In the genomic region with DNA sequence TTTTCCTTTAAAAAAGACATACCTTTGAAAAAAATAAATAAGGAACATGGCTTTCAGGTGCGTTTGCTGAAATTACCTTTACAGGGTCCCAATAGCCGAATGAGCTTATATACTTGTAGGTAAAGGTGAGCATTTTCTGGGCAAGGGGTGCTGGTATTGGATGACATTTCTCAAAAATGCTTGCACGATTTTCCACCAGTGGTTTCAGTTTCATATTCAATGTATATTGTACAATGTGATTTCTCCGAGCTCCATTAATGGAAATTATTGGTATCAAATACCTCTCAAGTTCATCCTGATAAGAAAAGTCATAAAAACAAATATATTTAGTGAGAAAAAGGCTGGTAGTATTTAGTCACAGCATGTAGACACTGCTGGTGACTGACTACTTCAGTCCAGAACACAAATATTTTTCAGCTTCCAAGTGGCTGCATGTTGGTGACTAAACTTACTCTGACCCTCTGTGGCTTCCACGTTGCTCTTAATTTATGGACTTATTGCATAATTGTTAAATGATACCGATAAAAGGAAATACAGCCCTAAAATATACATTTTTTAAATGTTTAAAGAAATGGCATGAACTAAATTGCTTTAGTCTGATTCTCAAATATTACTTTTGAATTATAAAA, we compare ENCODE assay signal across 11 cellular contexts. TPM values are rescaled to one million over a fixed set of nuclear protein-coding genes. Genes with fewer than 3 reads are reported as not detected.
DNase-seq lines count a peak whose midpoint lies in the region; ATAC-seq, FAIRE-seq and TF ChIP-seq lines count a peak whose summit lies in the region.
"Had no signal": no experiment of that assay in that cellular context is flagged by ENCODE, and none has a peak within 500 bp of the region (broad histone marks: within the 10 kb centered on the region; RNA-seq: fewer than 3 reads in every experiment).

No MANE protein-coding gene starts in this region.

- H3K9ac ChIP-seq in endocrine pancreas (ENCODE audit: control insufficient read depth, insufficient read depth, low read length), result no peak overlapping the region

- no peak for ATAC-seq in A549
- ATAC-seq: Right ventricle myocardium inferior had no signal

- WGBS in A549 (ENCODE audit: missing lambda C conversion rate), result 12% methylated on average over 6 of the region's 6 CpGs

- no peak for TF ChIP-seq RAD21 in A549 (conservative IDR thresholded peaks at IDR 0.05 in 1 of 2, IDR thresholded peaks at IDR 0.05 in 1 of 2)

- H3K9me3 ChIP-seq in A549 (no peaks in the 10 kb centered on the region), endocrine pancreas (ENCODE audit: control insufficient read depth, low read length) (no peaks in the 10 kb centered on the region)

- no peak for FAIRE-seq in A549 (lab: Jason Lieb, UNC)
- FAIRE-seq: GM12892 had no signal

- TF ChIP-seq CTCF in A549 (IDR thresholded peaks at IDR 0.05), result no peak

- no peak for TF ChIP-seq POLR2A in A549 (IDR thresholded peaks at IDR 0.05; ENCODE audit: low read length)

- TF ChIP-seq EP300 in A549 (IDR thresholded peaks at IDR 0.05), result no peak

- POLR2A ChIA-PET in A549 (lab: Yijun Ruan, JAX), result no interaction called here

- H3K4me1 ChIP-seq in A549 (no peaks in the 10 kb centered on the region), endocrine pancreas (ENCODE audit: control insufficient read depth, insufficient read depth, low read length) (no peaks in the 10 kb centered on the region)

- H3K4me3 ChIP-seq in A549, result no peak overlapping the region
- H3K4me3 ChIP-seq in endocrine pancreas (ENCODE audit: control insufficient read depth, insufficient read depth, low read length), result peak overlapping the region; percentile 51

- no peaks in the 10 kb centered on the region for H3K27me3 ChIP-seq in endocrine pancreas (ENCODE audit: control insufficient read depth, insufficient read depth, low read length)

- peak overlapping the region; percentile 62 for H3K4me2 ChIP-seq in A549

- no peak overlapping the region for H3K27ac ChIP-seq in A549

- H3K36me3 ChIP-seq in endocrine pancreas (ENCODE audit: control insufficient read depth, insufficient read depth, low read length), result no peaks in the 10 kb centered on the region

- DNase-seq in A549 (ENCODE audit: low read depth in 1 of 2, low spot score in 1 of 2) (no peak), ELR (ENCODE audit: low read depth) (peak; percentile 30), RPMI7951 (ENCODE audit: low read depth) (peak; percentile 26), NCI-H1694 (lab: John Stamatoyannopoulos, UW) (no peak), medulla oblongata (ENCODE audit: extremely low spot score) (no peak), midbrain (lab: John Stamatoyannopoulos, UW) (no peak), AG08395 (ENCODE audit: low spot score) (no peak)
- DNase-seq: NCI-H2081 treated with DMSO at 0.1 percent for 48 hours had no signal

- CTCF ChIA-PET in A549 (lab: Yijun Ruan, JAX), result interaction anchor here (0.6 to 0.8 kb wide), 2 partner anchors 524 to 1465 kb away, joined by 3 to 7 read pairs; no protein-coding TSS in a partner anchor

TF ChIP-seq in A549, 52 proteins besides CTCF, POLR2A, EP300 and RAD21:
- TF ChIP-seq SREBF2 (IDR thresholded peaks at IDR 0.05), result no peak
- TF ChIP-seq, protein P1, sequence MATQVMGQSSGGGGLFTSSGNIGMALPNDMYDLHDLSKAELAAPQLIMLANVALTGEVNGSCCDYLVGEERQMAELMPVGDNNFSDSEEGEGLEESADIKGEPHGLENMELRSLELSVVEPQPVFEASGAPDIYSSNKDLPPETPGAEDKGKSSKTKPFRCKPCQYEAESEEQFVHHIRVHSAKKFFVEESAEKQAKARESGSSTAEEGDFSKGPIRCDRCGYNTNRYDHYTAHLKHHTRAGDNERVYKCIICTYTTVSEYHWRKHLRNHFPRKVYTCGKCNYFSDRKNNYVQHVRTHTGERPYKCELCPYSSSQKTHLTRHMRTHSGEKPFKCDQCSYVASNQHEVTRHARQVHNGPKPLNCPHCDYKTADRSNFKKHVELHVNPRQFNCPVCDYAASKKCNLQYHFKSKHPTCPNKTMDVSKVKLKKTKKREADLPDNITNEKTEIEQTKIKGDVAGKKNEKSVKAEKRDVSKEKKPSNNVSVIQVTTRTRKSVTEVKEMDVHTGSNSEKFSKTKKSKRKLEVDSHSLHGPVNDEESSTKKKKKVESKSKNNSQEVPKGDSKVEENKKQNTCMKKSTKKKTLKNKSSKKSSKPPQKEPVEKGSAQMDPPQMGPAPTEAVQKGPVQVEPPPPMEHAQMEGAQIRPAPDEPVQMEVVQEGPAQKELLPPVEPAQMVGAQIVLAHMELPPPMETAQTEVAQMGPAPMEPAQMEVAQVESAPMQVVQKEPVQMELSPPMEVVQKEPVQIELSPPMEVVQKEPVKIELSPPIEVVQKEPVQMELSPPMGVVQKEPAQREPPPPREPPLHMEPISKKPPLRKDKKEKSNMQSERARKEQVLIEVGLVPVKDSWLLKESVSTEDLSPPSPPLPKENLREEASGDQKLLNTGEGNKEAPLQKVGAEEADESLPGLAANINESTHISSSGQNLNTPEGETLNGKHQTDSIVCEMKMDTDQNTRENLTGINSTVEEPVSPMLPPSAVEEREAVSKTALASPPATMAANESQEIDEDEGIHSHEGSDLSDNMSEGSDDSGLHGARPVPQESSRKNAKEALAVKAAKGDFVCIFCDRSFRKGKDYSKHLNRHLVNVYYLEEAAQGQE (IDR thresholded peaks at IDR 0.05), result no peak
- TF ChIP-seq CBX8 (IDR thresholded peaks at IDR 0.05), result no peak
- no peak for TF ChIP-seq NFE2L2 (conservative IDR thresholded peaks at IDR 0.05; ENCODE audit: low read length)
- no peak for TF ChIP-seq POLR2AphosphoS2 (conservative IDR thresholded peaks at IDR 0.05; ENCODE audit: low read length)
- TF ChIP-seq NR3C1 (IDR thresholded peaks at IDR 0.05), result no peak
- TF ChIP-seq, protein P2, sequence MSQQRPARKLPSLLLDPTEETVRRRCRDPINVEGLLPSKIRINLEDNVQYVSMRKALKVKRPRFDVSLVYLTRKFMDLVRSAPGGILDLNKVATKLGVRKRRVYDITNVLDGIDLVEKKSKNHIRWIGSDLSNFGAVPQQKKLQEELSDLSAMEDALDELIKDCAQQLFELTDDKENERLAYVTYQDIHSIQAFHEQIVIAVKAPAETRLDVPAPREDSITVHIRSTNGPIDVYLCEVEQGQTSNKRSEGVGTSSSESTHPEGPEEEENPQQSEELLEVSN (IDR thresholded peaks at IDR 0.05; ENCODE audit: borderline replicate concordance, low read depth), result no peak
- no peak for TF ChIP-seq HEYL (CRISPR knock-in tag; IDR thresholded peaks at IDR 0.05)
- no peak for TF ChIP-seq ZFP36 (IDR thresholded peaks at IDR 0.05; ENCODE audit: borderline replicate concordance, partially characterized antibody)
- TF ChIP-seq CEBPB (IDR thresholded peaks at IDR 0.05), result no peak
- TF ChIP-seq RNF2 (IDR thresholded peaks at IDR 0.05; ENCODE audit: borderline replicate concordance, low read depth), result no peak
- TF ChIP-seq HOXA7 (CRISPR knock-in tag; IDR thresholded peaks at IDR 0.05), result no peak
- no peak for TF ChIP-seq TFCP2L1 (CRISPR knock-in tag; IDR thresholded peaks at IDR 0.05)
- no peak for TF ChIP-seq TP53 (CRISPR knock-in tag; IDR thresholded peaks at IDR 0.05)
- TF ChIP-seq JUNB (IDR thresholded peaks at IDR 0.05), result no peak
- TF ChIP-seq, protein P3, sequence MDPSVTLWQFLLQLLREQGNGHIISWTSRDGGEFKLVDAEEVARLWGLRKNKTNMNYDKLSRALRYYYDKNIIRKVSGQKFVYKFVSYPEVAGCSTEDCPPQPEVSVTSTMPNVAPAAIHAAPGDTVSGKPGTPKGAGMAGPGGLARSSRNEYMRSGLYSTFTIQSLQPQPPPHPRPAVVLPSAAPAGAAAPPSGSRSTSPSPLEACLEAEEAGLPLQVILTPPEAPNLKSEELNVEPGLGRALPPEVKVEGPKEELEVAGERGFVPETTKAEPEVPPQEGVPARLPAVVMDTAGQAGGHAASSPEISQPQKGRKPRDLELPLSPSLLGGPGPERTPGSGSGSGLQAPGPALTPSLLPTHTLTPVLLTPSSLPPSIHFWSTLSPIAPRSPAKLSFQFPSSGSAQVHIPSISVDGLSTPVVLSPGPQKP (IDR thresholded peaks at IDR 0.05; ENCODE audit: low read depth, low read length), result no peak
- TF ChIP-seq FOXS1 (CRISPR knock-in tag; IDR thresholded peaks at IDR 0.05), result no peak

RNA-seq across cellular contexts. Expression of gene ZBTB24, which starts 32.9 kb away (rescaled TPM):
- 5.2 and 5.4 TPM in 2 replicates for polyA plus RNA-seq in A549 (2011; rRNA removed)
- 1.7 and 2.1 TPM in 2 replicates for polyA plus RNA-seq in A549 (2012; cell fraction: cytosol; rRNA removed)
- polyA plus RNA-seq in A549 (2012; cell fraction: nucleus; rRNA removed), result 1.7 and 2.0 TPM in 2 replicates
- polyA plus RNA-seq in A549 (2017; fragmentation: RNase III; extraction: RNeasy Plus Mini Kit Qiagen cat#74134 plus additional on column Dnase treatment), result 4.3 to 4.5 TPM (median 4.5 TPM) in 3 replicates
- 6.7 and 7.4 TPM in 2 replicates for polyA minus RNA-seq in A549 (2011; rRNA and poly(A)+ RNA removed)
- 7.9 and 8.4 TPM in 2 replicates for total RNA-seq in RPMI7951 (2014; rRNA removed; shearing (Covaris generic))

Comparison
In these comparisons a context has a peak if more than half of its experiments do, and no peak if none do; other contexts are left out.
1. DNase-seq: peak in ELR (single experiment) and RPMI7951 (single experiment); none in A549 (0 of 2), NCI-H1694 (single experiment), medulla oblongata (single experiment), midbrain (single experiment) and AG08395 (single experiment).